ENCODE assay signal across 22 cellular contexts in genomic region chr10:92837462-92837861, GRCh38. TPM values are rescaled to one million over a fixed set of nuclear protein-coding genes. Genes with fewer than 3 reads are reported as not detected.
DNase-seq lines count a peak whose midpoint lies in the region; ATAC-seq, FAIRE-seq and TF ChIP-seq lines count a peak whose summit lies in the region.
"Had no signal": no experiment of that assay in that cellular context is flagged by ENCODE, and none has a peak within 500 bp of the region (broad histone marks: within the 10 kb centered on the region; RNA-seq: fewer than 3 reads in every experiment).

No MANE protein-coding gene starts in this region.

- H4K8ac ChIP-seq in neuronal stem cell (ENCODE audit: low read depth, low read length), result no peak overlapping the region

- H3K9me3 ChIP-seq in endothelial cell of umbilical vein (replicated peaks; ENCODE audit: control insufficient read depth, insufficient read depth, low read length) (no peaks in the 10 kb centered on the region), neuronal stem cell (replicated peaks in 1 of 2; ENCODE audit: control insufficient read depth in 2 of 2, insufficient read depth in 1 of 2, low read depth in 1 of 2, low read length in 2 of 2) (no peaks in the 10 kb centered on the region)
- H3K9me3 ChIP-seq: BLaER1 had no signal

- H3K27ac ChIP-seq in endothelial cell of umbilical vein (ENCODE audit: insufficient read depth, low read depth, low read length), result peak overlapping the region; percentile 97
- H3K27ac ChIP-seq in neuronal stem cell (replicated peaks; ENCODE audit: low read length), result no peak overlapping the region
- H3K27ac ChIP-seq: BLaER1, GM23248 had no signal

- no peak overlapping the region for H2BK5ac ChIP-seq in neuronal stem cell (ENCODE audit: low read length)

- H3K9ac ChIP-seq in endothelial cell of umbilical vein (replicated peaks; ENCODE audit: extremely low read depth, insufficient read depth, low read length), result no peak overlapping the region
- H3K9ac ChIP-seq in neuronal stem cell (ENCODE audit: low read depth, low read length, poor library complexity), result no peak overlapping the region
- H3K9ac ChIP-seq: BLaER1, GM23248 had no signal

- H3K36me3 ChIP-seq in endothelial cell of umbilical vein (ENCODE audit: control insufficient read depth in 2 of 2, extremely low read depth in 1 of 2, insufficient read depth in 2 of 2, low read length in 2 of 2), result peaks cover 20 to 26% of the 10 kb centered on the region in 2 experiments
- no peaks in the 10 kb centered on the region for H3K36me3 ChIP-seq in neuronal stem cell (replicated peaks in 1 of 2; ENCODE audit: control insufficient read depth in 2 of 2, insufficient read depth in 2 of 2, low read length in 2 of 2)
- H3K36me3 ChIP-seq: BLaER1 had no signal

- DNase-seq in stimulated activated naive CD8-positive, alpha-beta T cell treated with anti-CD3 and anti-CD28 coated beads, Interleukin-15, amount 100 ng/mL, for 72 hours, result no peak
- DNase-seq in stimulated activated naive CD8-positive, alpha-beta T cell treated with anti-CD3 and anti-CD28 coated beads, Interleukin-15, Interleukin-2, amounts not matched to agents 100 U/mL and 50 U/mL, for 24 hours, result no peak
- no peak for DNase-seq in endothelial cell of umbilical vein (ENCODE audit: low read depth, low spot score)
- DNase-seq in neuronal stem cell (ENCODE audit: low spot score), result no peak
- DNase-seq in RPMI8226, result no peak
- no peak for DNase-seq in sciatic nerve (ENCODE audit: low spot score)
- DNase-seq in activated naive CD4-positive, alpha-beta T cell (lab: John Stamatoyannopoulos, UW), result no peak
- DNase-seq: CD4-positive, CD25-positive, alpha-beta regulatory T cell; GM23248; H7; KBM-7; NCI-H1048; NCI-H1417; NCI-H1694; NCI-H2029 treated with DMSO at 0.1 percent for 48 hours; NCI-H446 treated with DMSO at 0.1 percent for 48 hours; NCI-H526; SHP77 treated with DMSO at 0.1 percent for 48 hours had no signal

- ATAC-seq in stimulated activated naive CD8-positive, alpha-beta T cell treated with anti-CD3 and anti-CD28 coated beads, Interleukin-15, amount 100 ng/mL, for 72 hours, result no peak
- ATAC-seq in stimulated activated naive CD8-positive, alpha-beta T cell treated with anti-CD3 and anti-CD28 coated beads, Interleukin-15, Interleukin-2, amounts not matched to agents 100 U/mL and 50 U/mL, for 24 hours, result no peak
- no peak for ATAC-seq in sciatic nerve
- ATAC-seq: Panc1 had no signal

- H3K79me1 ChIP-seq in neuronal stem cell (ENCODE audit: low read depth, low read length), result no peaks in the 10 kb centered on the region

- H3K4ac ChIP-seq in neuronal stem cell (ENCODE audit: low read length), result no peak overlapping the region

- H3K14ac ChIP-seq in neuronal stem cell (ENCODE audit: low read length), result no peak overlapping the region

- H3K4me1 ChIP-seq in endothelial cell of umbilical vein (ENCODE audit: control insufficient read depth, extremely low read depth, insufficient read depth, low read length) (peaks cover 79% of the 10 kb centered on the region), neuronal stem cell (ENCODE audit: control insufficient read depth in 2 of 2, insufficient read depth in 1 of 2, low read depth in 1 of 2, low read length in 2 of 2) (no peaks in the 10 kb centered on the region)
- H3K4me1 ChIP-seq: BLaER1 had no signal

- CTCF ChIA-PET in endothelial cell of umbilical vein (lab: Charles Lee), result interaction anchor here (1.3 to 3.9 kb wide), 6 partner anchors 11 to 247 kb away, joined by 3 to 35 read pairs (median 6); partner anchors contain the start of genes EXOC6 and HHEX

- H4K91ac ChIP-seq in neuronal stem cell (ENCODE audit: low read depth, low read length, poor library complexity), result no peak overlapping the region

- H3K23ac ChIP-seq in neuronal stem cell (ENCODE audit: low read depth, low read length, poor library complexity), result no peak overlapping the region

- intact Hi-C loops in endothelial cell of umbilical vein (cut with micrococcal nuclease), result loop anchor here (10.0 kb wide), 1 partner anchor 627 kb away; no protein-coding TSS in a partner anchor
- intact Hi-C loops in sciatic nerve (cut with DNase I), result no loop called here

- no peak overlapping the region for H2BK120ac ChIP-seq in neuronal stem cell (ENCODE audit: low read depth, low read length)

- no peak overlapping the region for H2BK15ac ChIP-seq in neuronal stem cell (ENCODE audit: low read length)

- TF ChIP-seq POLR2A in endothelial cell of umbilical vein (IDR thresholded peaks at IDR 0.05; ENCODE audit: low read depth, low read length), result no peak

- peak overlapping the region; percentile 21 to 31 for H3K27ac Mint-ChIP-seq in stimulated activated naive CD8-positive, alpha-beta T cell treated with anti-CD3 and anti-CD28 coated beads, Interleukin-15, amount 100 ng/mL, for 72 hours
- H3K27ac Mint-ChIP-seq: CD4-positive, CD25-positive, alpha-beta regulatory T cell had no signal

- H2BK12ac ChIP-seq in neuronal stem cell (ENCODE audit: low read length), result no peak overlapping the region

- H2AFZ ChIP-seq in endothelial cell of umbilical vein (ENCODE audit: low read depth, low read length), result no peak overlapping the region
- peak overlapping the region; percentile 20 for H2AFZ ChIP-seq in neuronal stem cell (ENCODE audit: low read length)
- H2AFZ ChIP-seq: GM23248 had no signal

- no peaks in the 10 kb centered on the region for H3K27me3 Mint-ChIP-seq in stimulated activated naive CD8-positive, alpha-beta T cell treated with anti-CD3 and anti-CD28 coated beads, Interleukin-15, amount 100 ng/mL, for 72 hours
- H3K27me3 Mint-ChIP-seq: CD4-positive, CD25-positive, alpha-beta regulatory T cell had no signal

- no peaks in the 10 kb centered on the region for H3K9me3 Mint-ChIP-seq in stimulated activated naive CD8-positive, alpha-beta T cell treated with anti-CD3 and anti-CD28 coated beads, Interleukin-15, amount 100 ng/mL, for 72 hours
- H3K9me3 Mint-ChIP-seq: CD4-positive, CD25-positive, alpha-beta regulatory T cell had no signal

- no peaks in the 10 kb centered on the region for H3K27me3 ChIP-seq in endothelial cell of umbilical vein (ENCODE audit: control insufficient read depth in 2 of 2, insufficient read depth in 2 of 2, low read length in 2 of 2)
- H3K27me3 ChIP-seq in neuronal stem cell (ENCODE audit: control insufficient read depth in 3 of 3, insufficient read depth in 3 of 3, low read depth in 1 of 3, low read length in 3 of 3), result no peaks in the 10 kb centered on the region
- H3K27me3 ChIP-seq: BLaER1 had no signal

- POLR2A ChIA-PET in endothelial cell of umbilical vein (lab: Charles Lee), result interaction anchor here (0.6 kb wide), 1 partner anchor 11 kb away, joined by 3 read pairs; the partner anchor contains the start of gene EXOC6

- no TSS peak for BruUV-seq in endothelial cell of umbilical vein (replicated peaks; lab: Mats Ljungman, UMichigan)

- no peak for TF ChIP-seq CTCF in endothelial cell of umbilical vein (IDR thresholded peaks at IDR 0.05; ENCODE audit: extremely low read depth in 1 of 2, insufficient read depth in 1 of 2, low read depth in 1 of 2, low read length in 2 of 2)

- H3K4me3 Mint-ChIP-seq in stimulated activated naive CD8-positive, alpha-beta T cell treated with anti-CD3 and anti-CD28 coated beads, Interleukin-15, amount 100 ng/mL, for 72 hours, result no peak overlapping the region
- H3K4me3 Mint-ChIP-seq: CD4-positive, CD25-positive, alpha-beta regulatory T cell had no signal

- H3K4me2 ChIP-seq in endothelial cell of umbilical vein (ENCODE audit: insufficient read depth, low read length) (no peak overlapping the region), neuronal stem cell (ENCODE audit: insufficient read depth, low read length, poor library complexity, severe bottlenecking) (no peak overlapping the region)
- H3K4me2 ChIP-seq: BLaER1 had no signal

- FAIRE-seq in endothelial cell of umbilical vein (lab: Jason Lieb, UNC), result no peak
- FAIRE-seq: A204.1, G401.6 had no signal

- no CpG with 5 or more reads among the region's 4 CpGs for WGBS in neuronal stem cell (ENCODE audit: extremely low coverage in 2 of 2, insufficient read length in 2 of 2, insufficient replicate concordance in 1 of 2), 2 donors

- H3K9me1 ChIP-seq in endothelial cell of umbilical vein (replicated peaks; ENCODE audit: control insufficient read depth, extremely low read depth, insufficient read depth, low read length), result no peaks in the 10 kb centered on the region

- peaks cover 7% of the 10 kb centered on the region for H3K4me1 Mint-ChIP-seq in stimulated activated naive CD8-positive, alpha-beta T cell treated with anti-CD3 and anti-CD28 coated beads, Interleukin-15, amount 100 ng/mL, for 72 hours

- no peak overlapping the region for H3K18ac ChIP-seq in neuronal stem cell (ENCODE audit: low read length)

- dilution Hi-C loops in endothelial cell of umbilical vein (cut with MboI; ENCODE audit: extremely low pct_ligation_motif_present, low sequenced_read_pairs), result no loop called here

- H4K20me1 ChIP-seq in endothelial cell of umbilical vein (replicated peaks; ENCODE audit: control insufficient read depth, extremely low read depth, insufficient read depth, low read length), result no peaks in the 10 kb centered on the region
- H4K20me1 ChIP-seq: BLaER1 had no signal

- H2AK5ac ChIP-seq in neuronal stem cell (ENCODE audit: low read depth, low read length), result no peak overlapping the region

- no peak overlapping the region for H3K4me3 ChIP-seq in endothelial cell of umbilical vein (replicated peaks in 1 of 3; ENCODE audit: insufficient read depth in 1 of 3, low read depth in 1 of 3, low read length in 3 of 3)
- H3K4me3 ChIP-seq in neuronal stem cell (ENCODE audit: low read length in 2 of 2), result no peak overlapping the region
- H3K4me3 ChIP-seq: BLaER1, GM23248 had no signal

- peaks cover 55% of the 10 kb centered on the region for H3K79me2 ChIP-seq in endothelial cell of umbilical vein (ENCODE audit: control insufficient read depth, insufficient read depth, low read length)

TF ChIP-seq in endothelial cell of umbilical vein, 7 proteins besides CTCF, POLR2A, EP300 and RAD21 (continues in another document):
- TF ChIP-seq JUN (IDR thresholded peaks at IDR 0.05; ENCODE audit: borderline replicate concordance, insufficient read depth, insufficient read length, low read depth) (no peak), GATA2 (IDR thresholded peaks at IDR 0.05; ENCODE audit: insufficient read depth, insufficient read length, low read depth, low read length) (no peak), MYC (IDR thresholded peaks at IDR 0.05; ENCODE audit: low read depth, low read length) (no peak), FOS (IDR thresholded peaks at IDR 0.05; ENCODE audit: borderline replicate concordance, insufficient read depth, low read length) (no peak)

RNA-seq across cellular contexts. Expression of gene EXOC6, which starts 10.9 kb away (rescaled TPM):
- total RNA-seq in endothelial cell of umbilical vein (103 and 108 TPM in 2 replicates), sciatic nerve (22.9 TPM)
- polyA plus RNA-seq in endothelial cell of umbilical vein, result 72.6 and 105 TPM in 2 replicates
- polyA plus RNA-seq in endothelial cell of umbilical vein (2011; cell fraction: cytosol; rRNA removed), result 44.2 and 90.5 TPM in 2 replicates
- 54.0 and 83.4 TPM in 2 replicates for polyA plus RNA-seq in endothelial cell of umbilical vein (2011; cell fraction: nucleus; rRNA removed)
- 82.2 and 93.3 TPM in 2 replicates for polyA plus RNA-seq in endothelial cell of umbilical vein (2012)
- 392 and 452 TPM in 2 replicates for polyA minus RNA-seq in endothelial cell of umbilical vein
- 13.0 TPM for polyA minus RNA-seq in endothelial cell of umbilical vein (2011; cell fraction: cytosol; rRNA and poly(A)+ RNA removed)
- polyA minus RNA-seq in endothelial cell of umbilical vein (2011; cell fraction: nucleus; rRNA and poly(A)+ RNA removed), result 243 and 358 TPM in 2 replicates
- 12.0 TPM for polyA plus RNA-seq in neuronal stem cell (2013, experiment 1 of 2)
- 12.3 TPM for polyA plus RNA-seq in neuronal stem cell (2013, experiment 2 of 2)
